In genomic region chr20:2652724-2653510, GRCh38 we compare ENCODE assay signal across 8 cellular contexts. TPM values are rescaled to one million over a fixed set of nuclear protein-coding genes. Genes with fewer than 3 reads are reported as not detected.
DNase-seq lines count a peak whose midpoint lies in the region; ATAC-seq and TF ChIP-seq lines count a peak whose summit lies in the region.

No MANE protein-coding gene starts in this region.

- intact Hi-C loops in right cardiac atrium (cut with DNase I), result no loop called here

- no peaks in the 10 kb centered on the region for H3K9me3 Mint-ChIP-seq in HFFc6
- H3K9me3 Mint-ChIP-seq in activated naive CD8-positive, alpha-beta T cell treated with anti-CD3 and anti-CD28 coated beads, Interleukin-2, amount 50 U/mL, for 24 hours, result no peaks in the 10 kb centered on the region

- WGBS in right cardiac atrium, result under 1% methylated on average over 56 of the region's 56 CpGs

- H3K4me3 ChIP-seq in right cardiac atrium (ENCODE audit: low read length), result peak overlapping the region; percentile 57
- peak overlapping the region; percentile 97 for H3K4me3 ChIP-seq in retinal pigment epithelial cell (ENCODE audit: low read length)

- TF ChIP-seq CTCF in HFFc6 (IDR thresholded peaks at IDR 0.05) (no peak), retinal pigment epithelial cell (conservative IDR thresholded peaks at IDR 0.05; ENCODE audit: low read depth, low read length) (no peak)

- H3K4me1 ChIP-seq in right cardiac atrium (ENCODE audit: control insufficient read depth, insufficient read depth, low read length), result peaks cover 3% of the 10 kb centered on the region

- H3K9me3 ChIP-seq in right cardiac atrium (ENCODE audit: control insufficient read depth, low read length), result no peaks in the 10 kb centered on the region

- H3K27ac Mint-ChIP-seq in HFFc6, result peak overlapping the region; percentile 78
- H3K27ac Mint-ChIP-seq in activated naive CD8-positive, alpha-beta T cell treated with anti-CD3 and anti-CD28 coated beads, Interleukin-2, amount 50 U/mL, for 24 hours, result peak overlapping the region; percentile 91

- DNase-seq in NK-92 treated with Interleukin-12 subunit alpha and Interleukin-12 subunit beta, amount 100 ng/mL, for 24 hours (lab: John Stamatoyannopoulos, UW), result peak; percentile 58
- no peak for DNase-seq in NK-92 (lab: John Stamatoyannopoulos, UW; ENCODE audit: unreplicated experiment)
- DNase-seq in HFFc6, result no peak
- DNase-seq in NCI-H1092 treated with DMSO at 0.1 percent for 48 hours (lab: John Stamatoyannopoulos, UW), result peak; percentile 58
- peak; percentile 56 for DNase-seq in activated naive CD8-positive, alpha-beta T cell treated with anti-CD3 and anti-CD28 coated beads, Interleukin-2, amount 50 U/mL, for 24 hours
- DNase-seq in right cardiac atrium, result peak; percentile 52 to 81 (median 79)
- DNase-seq in retinal pigment epithelial cell (ENCODE audit: low read depth), result no peak
- DNase-seq in DMS153 treated with DMSO at 0.1 percent for 48 hours (lab: John Stamatoyannopoulos, UW; ENCODE audit: unreplicated experiment), result no peak

- peak; percentile 33 for ATAC-seq in activated naive CD8-positive, alpha-beta T cell treated with anti-CD3 and anti-CD28 coated beads, Interleukin-2, amount 50 U/mL, for 24 hours
- ATAC-seq in right cardiac atrium, result peak; percentile 75 to 77

- no peaks in the 10 kb centered on the region for H3K27me3 ChIP-seq in right cardiac atrium (ENCODE audit: control insufficient read depth, insufficient read depth)

- H3K4me3 Mint-ChIP-seq in HFFc6, result peak overlapping the region; percentile 96
- H3K4me3 Mint-ChIP-seq in activated naive CD8-positive, alpha-beta T cell treated with anti-CD3 and anti-CD28 coated beads, Interleukin-2, amount 50 U/mL, for 24 hours, result peak overlapping the region; percentile 90

- H3K36me3 Mint-ChIP-seq in HFFc6 (ENCODE audit: low read depth), result peaks cover 40% of the 10 kb centered on the region
- peaks cover 52% of the 10 kb centered on the region for H3K36me3 Mint-ChIP-seq in activated naive CD8-positive, alpha-beta T cell treated with anti-CD3 and anti-CD28 coated beads, Interleukin-2, amount 50 U/mL, for 24 hours (ENCODE audit: low read depth)

- peaks cover 4% of the 10 kb centered on the region; the same call in 1 of the 2 replicates for H3K27me3 Mint-ChIP-seq in HFFc6 (ENCODE audit: insufficient read depth)
- H3K27me3 Mint-ChIP-seq in activated naive CD8-positive, alpha-beta T cell treated with anti-CD3 and anti-CD28 coated beads, Interleukin-2, amount 50 U/mL, for 24 hours, result no peaks in the 10 kb centered on the region

- H3K27ac ChIP-seq in right cardiac atrium (ENCODE audit: low read length), result peak overlapping the region; percentile 13

- peaks cover 34% of the 10 kb centered on the region for H3K4me1 Mint-ChIP-seq in HFFc6 (ENCODE audit: low read depth)
- H3K4me1 Mint-ChIP-seq in activated naive CD8-positive, alpha-beta T cell treated with anti-CD3 and anti-CD28 coated beads, Interleukin-2, amount 50 U/mL, for 24 hours, result peaks cover 54% of the 10 kb centered on the region

RNA-seq across cellular contexts. Expression of gene NOP56, which starts 0.5 kb away (rescaled TPM):
- 100 to 1,000 TPM; 151 to 222 (median 165) TPM for total RNA-seq in HFFc6 (2021; fragmentation: NEBNext Ultra II Directional; extraction: Animal tissue kit (Norgen Biotek cat#: 25700))
- total RNA-seq in right cardiac atrium, result 10 to 100 TPM; 57.9 to 69.2 (median 63.8) TPM
- 40.9 TPM for polyA plus RNA-seq in right cardiac atrium

RNA-seq across cellular contexts. Expression of gene IDH3B, which starts 11.1 kb away (rescaled TPM):
- total RNA-seq in HFFc6 (2021; fragmentation: NEBNext Ultra II Directional; extraction: Animal tissue kit (Norgen Biotek cat#: 25700)), result 10 to 100 TPM; 63.1 to 87.8 (median 79.8) TPM
- total RNA-seq in right cardiac atrium, result 100 to 1,000 TPM; 146 to 166 (median 150) TPM
- polyA plus RNA-seq in right cardiac atrium, result 158 TPM

RNA-seq across cellular contexts. Expression of gene EBF4, which starts 39.7 kb away (rescaled TPM):
- total RNA-seq in HFFc6 (2021; fragmentation: NEBNext Ultra II Directional; extraction: Animal tissue kit (Norgen Biotek cat#: 25700)), result under 1 TPM in 3 of 6 experiments, not detected in 3; 0.14 to 0.48 (median 0.46) TPM
- 10 to 100 TPM in 2 of 4 donors, 1 to 10 TPM in 2; 9.6 to 13.5 (median 10.2) TPM for total RNA-seq in right cardiac atrium
- polyA plus RNA-seq in right cardiac atrium, result 4.8 TPM

Comparison
In these comparisons a context has a peak if more than half of its experiments do, and no peak if none do; other contexts are left out.
1. DNase-seq: peak in NK-92 treated with Interleukin-12 subunit alpha and Interleukin-12 subunit beta, amount 100 ng/mL, for 24 hours (single experiment), NCI-H1092 treated with DMSO at 0.1 percent for 48 hours (single experiment), activated naive CD8-positive, alpha-beta T cell treated with anti-CD3 and anti-CD28 coated beads, Interleukin-2, amount 50 U/mL, for 24 hours (single experiment) and right cardiac atrium (3 of 3); none in NK-92 (single experiment), HFFc6 (single experiment), retinal pigment epithelial cell (single experiment) and DMS153 treated with DMSO at 0.1 percent for 48 hours (single experiment).
2. RNA of gene EBF4, which starts 39.7 kb away (total RNA-seq): 9.6 to 13.5 TPM in right cardiac atrium; 0.14 to 0.48 TPM in HFFc6; every median in the first group is over 4 times any median in the second.